ENCODE assay signal across 1 cellular context in the genomic region with DNA sequence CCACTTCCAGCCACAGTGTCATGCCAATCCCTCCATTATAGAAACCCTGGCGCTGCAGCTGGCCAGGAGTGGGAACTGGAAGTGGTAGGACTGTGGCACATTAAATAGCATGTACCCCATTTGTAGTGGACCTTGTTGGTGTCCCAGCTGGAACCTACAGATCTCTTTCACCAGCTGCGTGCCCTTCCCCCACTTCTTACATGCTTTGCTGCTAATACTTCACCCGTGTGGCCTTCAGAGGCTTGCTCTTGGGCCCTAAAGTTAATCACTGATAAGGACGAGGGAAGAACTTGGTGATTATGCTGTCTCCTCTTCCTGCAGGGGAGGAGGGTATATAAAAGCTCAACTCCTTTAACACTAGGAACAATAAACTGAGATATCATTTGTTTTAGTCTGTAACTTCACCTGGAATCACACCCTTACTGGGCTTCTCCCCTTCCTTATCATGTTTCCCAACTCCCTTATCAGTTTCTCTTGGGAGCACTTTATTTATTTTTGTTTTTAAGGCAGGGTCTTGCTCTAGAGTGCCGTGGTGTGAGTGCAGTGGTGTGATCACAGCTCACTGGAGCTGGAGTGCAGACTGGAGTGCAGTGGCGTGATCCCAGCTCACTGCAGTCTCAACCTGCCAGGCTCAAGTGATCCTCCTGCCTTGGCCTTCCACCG.
TF ChIP-seq lines count a peak whose summit lies in the region.

No MANE protein-coding gene starts in this region.

TF ChIP-seq in HEK293, 187 proteins besides CTCF, POLR2A, EP300 and RAD21 (continued from another document):
- TF ChIP-seq, protein P1, sequence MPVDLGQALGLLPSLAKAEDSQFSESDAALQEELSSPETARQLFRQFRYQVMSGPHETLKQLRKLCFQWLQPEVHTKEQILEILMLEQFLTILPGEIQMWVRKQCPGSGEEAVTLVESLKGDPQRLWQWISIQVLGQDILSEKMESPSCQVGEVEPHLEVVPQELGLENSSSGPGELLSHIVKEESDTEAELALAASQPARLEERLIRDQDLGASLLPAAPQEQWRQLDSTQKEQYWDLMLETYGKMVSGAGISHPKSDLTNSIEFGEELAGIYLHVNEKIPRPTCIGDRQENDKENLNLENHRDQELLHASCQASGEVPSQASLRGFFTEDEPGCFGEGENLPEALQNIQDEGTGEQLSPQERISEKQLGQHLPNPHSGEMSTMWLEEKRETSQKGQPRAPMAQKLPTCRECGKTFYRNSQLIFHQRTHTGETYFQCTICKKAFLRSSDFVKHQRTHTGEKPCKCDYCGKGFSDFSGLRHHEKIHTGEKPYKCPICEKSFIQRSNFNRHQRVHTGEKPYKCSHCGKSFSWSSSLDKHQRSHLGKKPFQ (tag by site-specific recombination; IDR thresholded peaks at IDR 0.05): peak; percentile 96
- TF ChIP-seq ZNF266 (tag by site-specific recombination; IDR thresholded peaks at IDR 0.05; ENCODE audit: low read depth) (no peak), TRIM28 (IDR thresholded peaks at IDR 0.05; ENCODE audit: borderline replicate concordance, low read length) (peak; percentile 84), REPIN1 (tag by site-specific recombination; IDR thresholded peaks at IDR 0.05; ENCODE audit: low read depth) (no peak), ZNF48 (tag by site-specific recombination; IDR thresholded peaks at IDR 0.05) (no peak), ZNF529 (tag by site-specific recombination; IDR thresholded peaks at IDR 0.05; ENCODE audit: insufficient replicate concordance) (no peak), ZNF169 (tag by site-specific recombination; IDR thresholded peaks at IDR 0.05) (no peak), ZNF2 (tag by site-specific recombination; IDR thresholded peaks at IDR 0.05) (no peak), TCF7L2 (IDR thresholded peaks at IDR 0.05; ENCODE audit: borderline replicate concordance, low read depth, low read length) (0 out of 2 replicates have a peak, but pooled peaks have one; percentile 11)
- TF ChIP-seq, protein P2, sequence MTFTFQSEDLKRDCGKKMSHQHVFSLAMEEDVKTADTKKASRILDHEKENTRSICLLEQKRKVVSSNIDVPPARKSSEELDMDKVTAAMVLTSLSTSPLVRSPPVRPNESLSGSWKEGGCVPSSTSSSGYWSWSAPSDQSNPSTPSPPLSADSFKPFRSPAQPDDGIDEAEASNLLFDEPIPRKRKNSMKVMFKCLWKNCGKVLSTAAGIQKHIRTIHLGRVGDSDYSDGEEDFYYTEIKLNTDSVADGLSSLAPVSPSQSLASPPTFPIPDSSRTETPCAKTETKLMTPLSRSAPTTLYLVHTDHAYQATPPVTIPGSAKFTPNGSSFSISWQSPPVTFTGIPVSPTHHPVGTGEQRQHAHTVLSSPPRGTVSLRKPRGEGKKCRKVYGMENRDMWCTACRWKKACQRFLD (tag by site-specific recombination; IDR thresholded peaks at IDR 0.05): no peak
- TF ChIP-seq, protein P3, sequence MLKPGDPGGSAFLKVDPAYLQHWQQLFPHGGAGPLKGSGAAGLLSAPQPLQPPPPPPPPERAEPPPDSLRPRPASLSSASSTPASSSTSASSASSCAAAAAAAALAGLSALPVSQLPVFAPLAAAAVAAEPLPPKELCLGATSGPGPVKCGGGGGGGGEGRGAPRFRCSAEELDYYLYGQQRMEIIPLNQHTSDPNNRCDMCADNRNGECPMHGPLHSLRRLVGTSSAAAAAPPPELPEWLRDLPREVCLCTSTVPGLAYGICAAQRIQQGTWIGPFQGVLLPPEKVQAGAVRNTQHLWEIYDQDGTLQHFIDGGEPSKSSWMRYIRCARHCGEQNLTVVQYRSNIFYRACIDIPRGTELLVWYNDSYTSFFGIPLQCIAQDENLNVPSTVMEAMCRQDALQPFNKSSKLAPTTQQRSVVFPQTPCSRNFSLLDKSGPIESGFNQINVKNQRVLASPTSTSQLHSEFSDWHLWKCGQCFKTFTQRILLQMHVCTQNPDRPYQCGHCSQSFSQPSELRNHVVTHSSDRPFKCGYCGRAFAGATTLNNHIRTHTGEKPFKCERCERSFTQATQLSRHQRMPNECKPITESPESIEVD (tag by site-specific recombination; IDR thresholded peaks at IDR 0.05): no peak
- TF ChIP-seq, protein P4, sequence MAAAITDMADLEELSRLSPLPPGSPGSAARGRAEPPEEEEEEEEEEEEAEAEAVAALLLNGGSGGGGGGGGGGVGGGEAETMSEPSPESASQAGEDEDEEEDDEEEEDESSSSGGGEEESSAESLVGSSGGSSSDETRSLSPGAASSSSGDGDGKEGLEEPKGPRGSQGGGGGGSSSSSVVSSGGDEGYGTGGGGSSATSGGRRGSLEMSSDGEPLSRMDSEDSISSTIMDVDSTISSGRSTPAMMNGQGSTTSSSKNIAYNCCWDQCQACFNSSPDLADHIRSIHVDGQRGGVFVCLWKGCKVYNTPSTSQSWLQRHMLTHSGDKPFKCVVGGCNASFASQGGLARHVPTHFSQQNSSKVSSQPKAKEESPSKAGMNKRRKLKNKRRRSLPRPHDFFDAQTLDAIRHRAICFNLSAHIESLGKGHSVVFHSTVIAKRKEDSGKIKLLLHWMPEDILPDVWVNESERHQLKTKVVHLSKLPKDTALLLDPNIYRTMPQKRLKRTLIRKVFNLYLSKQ (tag by site-specific recombination; IDR thresholded peaks at IDR 0.05; ENCODE audit: borderline replicate concordance): no peak
